Comparison of ENCODE assay signal across 20 cellular contexts in genomic region chr6:165952514-165952913, GRCh38.
"Had no signal": no experiment of that assay in that cellular context is flagged by ENCODE, and none has a peak within 500 bp of the region (broad histone marks: within the 10 kb centered on the region; RNA-seq: fewer than 3 reads in every experiment).

No MANE protein-coding gene starts in this region.

- ATAC-seq: Panc1 had no signal

- H3K4me2 ChIP-seq: SK-N-SH had no signal

- H3K27ac ChIP-seq: RWPE1 had no signal

- DNase-seq: Karpas-422, KG1, MG63, NCI-H1092, NCI-H1105 treated with DMSO at 0.1 percent for 48 hours, NCI-H1417 treated with DMSO at 0.1 percent for 48 hours, NCI-H146, NCI-H1694 treated with DMSO at 0.1 percent for 48 hours, NCI-H1930, NCI-H2081, NCI-H2107, NCI-H2227 treated with DMSO at 0.1 percent for 48 hours, NCI-H524, NCI-H69, NCI-H774, SHP77, SK-N-SH, SW 1271 had no signal

- H3K9me3 ChIP-seq: MG63 had no signal

- H3K27me3 ChIP-seq: MG63 had no signal

- H3K36me3 ChIP-seq: MG63 had no signal

- H3K4me3 ChIP-seq: MG63 had no signal

- H3K9me2 ChIP-seq: SK-N-SH had no signal
